ENCODE assay signal across 28 cellular contexts in genomic region chr17:66918896-66919295, GRCh38. TPM values are rescaled to one million over a fixed set of nuclear protein-coding genes. Genes with fewer than 3 reads are reported as not detected.
"Had no signal": no experiment of that assay in that cellular context is flagged by ENCODE, and none has a peak within 500 bp of the region (broad histone marks: within the 10 kb centered on the region; RNA-seq: fewer than 3 reads in every experiment).

No MANE protein-coding gene starts in this region.

- DNase-seq: naive B cell; naive thymus-derived CD8-positive, alpha-beta T cell; nephron progenitor cell; nucleus accumbens; pancreas; psoas muscle; right cardiac atrium; right lobe of liver; sigmoid colon; small intestine; stimulated activated CD4-positive, alpha-beta T cell treated with anti-CD3 and anti-CD28 coated beads, Interleukin-12 subunit alpha, Interleukin-12 subunit beta, amount 100 ng/mL, for 4 hours; stimulated activated CD4-positive, alpha-beta T cell treated with anti-CD3 and anti-CD28 coated beads, Interleukin-1b, Interleukin-23, amount 100 ng/mL, for 48 hours; stimulated activated CD4-positive, alpha-beta T cell treated with anti-CD3 and anti-CD28 coated beads, Interleukin-4, amount 100 ng/mL, for 1 hour; stimulated activated CD4-positive, alpha-beta T cell treated with anti-CD3 and anti-CD28 coated beads, Interleukin-4, amount 100 ng/mL, for 4 hours; stimulated activated CD8-positive, alpha-beta memory T cell treated with anti-CD3 and anti-CD28 coated beads, Interleukin-4, amount 100 ng/mL, for 48 hours; stimulated activated naive CD4-positive, alpha-beta T cell; stimulated activated naive CD8-positive, alpha-beta T cell treated with anti-CD3 and anti-CD28 coated beads, Interleukin-15, amount 100 ng/mL, for 72 hours; stimulated activated naive CD8-positive, alpha-beta T cell treated with anti-CD3 and anti-CD28 coated beads, Interleukin-15, Interleukin-2, amounts not matched to agents 100 U/mL and 50 U/mL, for 24 hours; substantia nigra; testis; tibial artery; transverse colon had no signal

- H3K27me3 ChIP-seq: neutrophil, pancreas, right lobe of liver, sigmoid colon, testis, vagina had no signal

- H3K4me3 ChIP-seq: pancreas, psoas muscle, right lobe of liver, sigmoid colon, suprapubic skin, testis, tibial artery, transverse colon, vagina had no signal

- H3K36me3 ChIP-seq: neutrophil, pancreas, right lobe of liver, sigmoid colon, suprapubic skin, tibial artery, transverse colon, vagina had no signal

- H3K27ac ChIP-seq: neutrophil, pancreas, psoas muscle, right lobe of liver, sigmoid colon, suprapubic skin, testis, tibial artery, transverse colon, vagina had no signal

- ATAC-seq: naive thymus-derived CD8-positive, alpha-beta T cell; natural killer cell treated with Interleukin-12 subunit alpha and Interleukin-12 subunit beta and Interleukin-15 and Interleukin-18, amount 100 ng/mL, for 72 hours; pancreas; psoas muscle; right cardiac atrium; right lobe of liver; stimulated activated memory B cell treated with anti-CD40 and anti-IgM and Interleukin-4, amounts not matched to agents 10 μg/mL and 1 μg/mL and 100 μg/mL, for 72 hours; stimulated activated naive CD8-positive, alpha-beta T cell treated with anti-CD3 and anti-CD28 coated beads, Interleukin-15, amount 100 ng/mL, for 72 hours; stimulated activated naive CD8-positive, alpha-beta T cell treated with anti-CD3 and anti-CD28 coated beads, Interleukin-15, Interleukin-2, amounts not matched to agents 100 U/mL and 50 U/mL, for 24 hours had no signal

- H3K9me3 ChIP-seq: neutrophil, pancreas, psoas muscle, right lobe of liver, suprapubic skin, testis, transverse colon, vagina had no signal

- H3K4me1 ChIP-seq: pancreas, psoas muscle, right lobe of liver, sigmoid colon, suprapubic skin, testis, tibial artery, transverse colon, vagina had no signal

RNA-seq across cellular contexts. Expression of gene CACNG4, which starts 45.6 kb away (rescaled TPM):
- total RNA-seq: naive thymus-derived CD8-positive, alpha-beta T cell; natural killer cell treated with Interleukin-12 subunit alpha and Interleukin-12 subunit beta and Interleukin-15 and Interleukin-18, amount 100 ng/mL, for 72 hours; psoas muscle; renal cortical epithelial cell; right lobe of liver had no signal
